ENCODE assay signal across 15 cellular contexts in genomic region chr15:26102365-26102764, GRCh38.
DNase-seq lines count a peak whose midpoint lies in the region; ATAC-seq and TF ChIP-seq lines count a peak whose summit lies in the region.
"Had no signal": no experiment of that assay in that cellular context is flagged by ENCODE, and none has a peak within 500 bp of the region (broad histone marks: within the 10 kb centered on the region; RNA-seq: fewer than 3 reads in every experiment).

No MANE protein-coding gene starts in this region.

- H3K36me3 ChIP-seq in iPS-18a (ENCODE audit: control insufficient read depth, low read depth, low read length) = no peaks in the 10 kb centered on the region
- H3K36me3 ChIP-seq in smooth muscle cell (ENCODE audit: low read depth) = no peaks in the 10 kb centered on the region
- H3K36me3 ChIP-seq in esophagus squamous epithelium = no peaks in the 10 kb centered on the region
- H3K36me3 ChIP-seq: BLaER1, HAP-1 had no signal

- H3K4me3 ChIP-seq in iPS-18a (ENCODE audit: low read length) (peak overlapping the region; percentile 11), smooth muscle cell (no peak overlapping the region), esophagus squamous epithelium (no peak overlapping the region)
- H3K4me3 ChIP-seq: BLaER1, HAP-1 had no signal

- CTCF ChIA-PET in WTC11 (lab: Charles Lee) = no interaction called here

- H4K20me1 ChIP-seq in smooth muscle cell (ENCODE audit: low read depth) = no peaks in the 10 kb centered on the region
- H4K20me1 ChIP-seq: BLaER1 had no signal

- no peaks in the 10 kb centered on the region; the same call in 1 of the 2 replicates for H3K36me3 Mint-ChIP-seq in HFFc6 (ENCODE audit: low read depth)
- peaks cover 26% of the 10 kb centered on the region for H3K36me3 Mint-ChIP-seq in WTC11
- H3K36me3 Mint-ChIP-seq: CD8-positive, alpha-beta memory T cell had no signal

- intact Hi-C loops in esophagus squamous epithelium (cut with DNase I) = no loop called here

- DNase-seq in HFFc6 (no peak), WTC11 (ENCODE audit: low spot score) (no peak), smooth muscle cell (lab: John Stamatoyannopoulos, UW; ENCODE audit: unreplicated experiment) (no peak), NCI-H69 (lab: John Stamatoyannopoulos, UW) (no peak), esophagus squamous epithelium (lab: John Stamatoyannopoulos, UW) (no peak)
- DNase-seq: AML-193; Caco-2; CD8-positive, alpha-beta memory T cell; DMS53; GOT3; Karpas-422 had no signal

- H3K4me1 ChIP-seq in iPS-18a (ENCODE audit: control insufficient read depth, low read depth, low read length) (peaks cover 22% of the 10 kb centered on the region), smooth muscle cell (ENCODE audit: low read depth) (no peaks in the 10 kb centered on the region), esophagus squamous epithelium (peaks cover 0 to 6% (median 0%) of the 10 kb centered on the region in 3 donors)
- H3K4me1 ChIP-seq: Caco-2, HAP-1 had no signal

- POLR2A ChIA-PET in WTC11 (lab: Charles Lee) = no interaction called here

- H2AFZ ChIP-seq in smooth muscle cell (ENCODE audit: low read depth) = no peak overlapping the region

- H3K27me3 ChIP-seq in iPS-18a (ENCODE audit: control insufficient read depth, insufficient read depth, low read length) = no peaks in the 10 kb centered on the region
- H3K27me3 ChIP-seq in smooth muscle cell (ENCODE audit: low read depth) = no peaks in the 10 kb centered on the region
- H3K27me3 ChIP-seq in esophagus squamous epithelium = no peaks in the 10 kb centered on the region
- H3K27me3 ChIP-seq: BLaER1 had no signal

- TF ChIP-seq CTCF in HFFc6 (IDR thresholded peaks at IDR 0.05) (no peak), WTC11 (IDR thresholded peaks at IDR 0.05) (no peak), smooth muscle cell (IDR thresholded peaks at IDR 0.05; ENCODE audit: borderline replicate concordance, insufficient read depth, poor library complexity, severe bottlenecking) (no peak), esophagus squamous epithelium (IDR thresholded peaks at IDR 0.05) (no peak)

- H3K4me1 Mint-ChIP-seq in HFFc6 (ENCODE audit: low read depth) = peaks cover 23% of the 10 kb centered on the region
- H3K4me1 Mint-ChIP-seq in WTC11 = peaks cover 25% of the 10 kb centered on the region
- H3K4me1 Mint-ChIP-seq: CD8-positive, alpha-beta memory T cell had no signal

- no peak for TF ChIP-seq POLR2A in esophagus squamous epithelium (IDR thresholded peaks at IDR 0.05)

- H3F3A ChIP-seq in smooth muscle cell (ENCODE audit: low read depth) = no peaks in the 10 kb centered on the region

- H3K4me3 Mint-ChIP-seq in HFFc6 (peak overlapping the region; percentile 77; the same call in 1 of the 2 replicates), WTC11 (no peak overlapping the region)
- H3K4me3 Mint-ChIP-seq: CD8-positive, alpha-beta memory T cell had no signal

- no peaks in the 10 kb centered on the region for H3K79me2 ChIP-seq in smooth muscle cell (ENCODE audit: low read depth)

- H3K9me3 ChIP-seq in iPS-18a (ENCODE audit: control insufficient read depth, low read depth, low read length) (peaks cover 9% of the 10 kb centered on the region), smooth muscle cell (replicated peaks; ENCODE audit: low read depth) (peaks cover 4% of the 10 kb centered on the region), esophagus squamous epithelium (peaks cover 0 to 6% (median 4%) of the 10 kb centered on the region in 3 donors)
- H3K9me3 ChIP-seq: HAP-1 had no signal

- WGBS in smooth muscle cell (ENCODE audit: low lambda C conversion rate) = 79% methylated on average over 4 of the region's 4 CpGs
- WGBS in esophagus squamous epithelium, 2 donors = 79 to 81% methylated on average over 4 of the region's 4 CpGs

- H3K9ac ChIP-seq in iPS-18a (ENCODE audit: low read length) = peak overlapping the region; percentile 15
- no peak overlapping the region for H3K9ac ChIP-seq in smooth muscle cell (ENCODE audit: low read depth)
- H3K9ac ChIP-seq: BLaER1 had no signal

- H3K4me2 ChIP-seq in smooth muscle cell = no peak overlapping the region

- H3K27ac Mint-ChIP-seq in HFFc6 (no peak overlapping the region), WTC11 (peak overlapping the region; percentile 37)
- H3K27ac Mint-ChIP-seq: CD8-positive, alpha-beta memory T cell had no signal

- H3K27me3 Mint-ChIP-seq in HFFc6 (ENCODE audit: insufficient read depth) (peaks cover 6% of the 10 kb centered on the region), WTC11 (ENCODE audit: low read depth) (no peaks in the 10 kb centered on the region)

- ATAC-seq in WTC11 (peak; percentile 38; the same call in 1 of the 2 replicates), HG03378 (IDR thresholded peaks at IDR 0.05; ENCODE audit: unreplicated experiment) (no peak)

- H3K27ac ChIP-seq in iPS-18a (ENCODE audit: low read length) = peak overlapping the region; percentile 49
- peak overlapping the region; percentile 73 for H3K27ac ChIP-seq in smooth muscle cell (ENCODE audit: low read depth)
- no peak overlapping the region for H3K27ac ChIP-seq in esophagus squamous epithelium
- H3K27ac ChIP-seq: BLaER1 had no signal

- H3K9me3 Mint-ChIP-seq in HFFc6 (peaks cover 6% of the 10 kb centered on the region; the same call in 1 of the 2 replicates), WTC11 (peaks cover 23% of the 10 kb centered on the region)

TF ChIP-seq in WTC11, 78 proteins besides CTCF, POLR2A, EP300 and RAD21:
- TF ChIP-seq NFE2L1 (CRISPR knock-in tag; IDR thresholded peaks at IDR 0.05) (peak; percentile 71; the same call in 1 of the 2 replicates), CREM (CRISPR knock-in tag; IDR thresholded peaks at IDR 0.05) (no peak), MAX (CRISPR knock-in tag; IDR thresholded peaks at IDR 0.05) (0 out of 2 replicates have a peak, but pooled peaks have one; percentile 37), ZNF671 (CRISPR knock-in tag; IDR thresholded peaks at IDR 0.05) (no peak), ELF4 (CRISPR knock-in tag; IDR thresholded peaks at IDR 0.05; ENCODE audit: low read depth) (no peak)

Comparison
In these comparisons a context has a peak if more than half of its experiments do, and no peak if none do; other contexts are left out.
1. H3K27ac ChIP-seq: peak in iPS-18a (single experiment) and smooth muscle cell (single experiment); none in esophagus squamous epithelium (0 of 4).